In genomic region chr4:135538698-135539097, GRCh38 we compare ENCODE assay signal across 30 cellular contexts.
"Had no signal": no experiment of that assay in that cellular context is flagged by ENCODE, and none has a peak within 500 bp of the region (broad histone marks: within the 10 kb centered on the region; RNA-seq: fewer than 3 reads in every experiment).

No MANE protein-coding gene starts in this region.

- DNase-seq: activated B cell treated with CpG ODN at 0.5 μM for 24 hours; activated CD4-positive, alpha-beta memory T cell treated with anti-CD3 and anti-CD28 coated beads, Interleukin-2, amount 10 ng/mL, durations not matched to agents 7 days and 5 days; activated CD4-positive, alpha-beta T cell treated with anti-CD3 and anti-CD28 coated beads for 4 hours; activated CD4-positive, alpha-beta T cell treated with anti-CD3 and anti-CD28 coated beads, Interleukin-2, amount 10 ng/mL, durations not matched to agents 7 days and 5 days; activated CD4-positive, alpha-beta T cell treated with anti-CD3 and anti-CD28 coated beads, Interleukin-2, amount 50 U/mL, for 4 hours; activated CD8-positive, alpha-beta memory T cell treated with anti-CD3 and anti-CD28 coated beads, Interleukin-2, amount 50 U/mL, for 48 hours; activated gamma-delta T cell; activated naive CD4-positive, alpha-beta T cell; activated naive CD4-positive, alpha-beta T cell treated with anti-CD3 and anti-CD28 coated beads, Interleukin-2, amount 10 ng/mL, durations not matched to agents 7 days and 5 days; activated naive CD8-positive, alpha-beta T cell treated with anti-CD3 and anti-CD28 coated beads, Interleukin-2, amount 10 ng/mL, durations not matched to agents 7 days and 5 days; activated T-cell treated with anti-CD3 and anti-CD28 coated beads for 4 hours; activated T-cell treated with anti-CD3 and anti-CD28 coated beads, Interleukin-2, amount 50 U/mL, for 24 hours; activated T-cell treated with anti-CD3 and anti-CD28 coated beads, Interleukin-2, amount 50 U/mL, for 72 hours; central memory CD4-positive, alpha-beta T cell; cerebellar nuclear complex; colonic mucosa; effector CD8-positive, alpha-beta T cell; esophagus squamous epithelium; foreskin melanocyte; heart right ventricle; T-helper 2 cell had no signal

- H3K27ac ChIP-seq: ascending aorta, breast epithelium, cardiac muscle cell, colonic mucosa, epithelial cell of prostate, esophagus squamous epithelium, gastroesophageal sphincter, heart right ventricle, VCaP had no signal

- H3K27me3 Mint-ChIP-seq: activated B cell treated with CpG ODN at 0.5 μM for 24 hours; activated CD4-positive, alpha-beta memory T cell treated with anti-CD3 and anti-CD28 coated beads, Interleukin-2, amount 10 ng/mL, durations not matched to agents 7 days and 5 days; activated CD4-positive, alpha-beta T cell treated with anti-CD3 and anti-CD28 coated beads, Interleukin-2, amount 10 ng/mL, durations not matched to agents 7 days and 5 days; activated naive CD4-positive, alpha-beta T cell treated with anti-CD3 and anti-CD28 coated beads, Interleukin-2, amount 10 ng/mL, durations not matched to agents 7 days and 5 days; activated naive CD8-positive, alpha-beta T cell treated with anti-CD3 and anti-CD28 coated beads, Interleukin-2, amount 10 ng/mL, durations not matched to agents 7 days and 5 days; activated T-cell treated with anti-CD3 and anti-CD28 coated beads, Interleukin-2, amount 50 U/mL, for 24 hours; brain had no signal

- H3K4me1 Mint-ChIP-seq: activated B cell treated with CpG ODN at 0.5 μM for 24 hours; activated CD4-positive, alpha-beta memory T cell treated with anti-CD3 and anti-CD28 coated beads, Interleukin-2, amount 10 ng/mL, durations not matched to agents 7 days and 5 days; activated CD4-positive, alpha-beta T cell treated with anti-CD3 and anti-CD28 coated beads, Interleukin-2, amount 10 ng/mL, durations not matched to agents 7 days and 5 days; activated naive CD4-positive, alpha-beta T cell treated with anti-CD3 and anti-CD28 coated beads, Interleukin-2, amount 10 ng/mL, durations not matched to agents 7 days and 5 days; activated naive CD8-positive, alpha-beta T cell treated with anti-CD3 and anti-CD28 coated beads, Interleukin-2, amount 10 ng/mL, durations not matched to agents 7 days and 5 days; brain had no signal

- H3K36me3 ChIP-seq: ascending aorta, breast epithelium, cardiac muscle cell, colonic mucosa, esophagus squamous epithelium, gastroesophageal sphincter, heart right ventricle had no signal

- H3K9me3 ChIP-seq: ascending aorta, colonic mucosa, gastroesophageal sphincter had no signal

- ATAC-seq: activated CD4-positive, CD25-positive, alpha-beta regulatory T cell treated with anti-CD3 and anti-CD28 coated beads, Interleukin-2, amount 50 U/mL, for 24 hours; activated naive CD4-positive, alpha-beta T cell treated with anti-CD3 and anti-CD28 coated beads, Interleukin-2, amount 50 U/mL, for 72 hours; activated T-cell treated with anti-CD3 and anti-CD28 coated beads, Interleukin-2, amount 50 U/mL, for 72 hours; gastroesophageal sphincter; heart right ventricle had no signal

- H3K4me3 Mint-ChIP-seq: activated B cell treated with CpG ODN at 0.5 μM for 24 hours; activated CD4-positive, alpha-beta memory T cell treated with anti-CD3 and anti-CD28 coated beads, Interleukin-2, amount 10 ng/mL, durations not matched to agents 7 days and 5 days; activated CD4-positive, alpha-beta T cell treated with anti-CD3 and anti-CD28 coated beads, Interleukin-2, amount 10 ng/mL, durations not matched to agents 7 days and 5 days; activated naive CD4-positive, alpha-beta T cell treated with anti-CD3 and anti-CD28 coated beads, Interleukin-2, amount 10 ng/mL, durations not matched to agents 7 days and 5 days; activated naive CD8-positive, alpha-beta T cell treated with anti-CD3 and anti-CD28 coated beads, Interleukin-2, amount 10 ng/mL, durations not matched to agents 7 days and 5 days; activated T-cell treated with anti-CD3 and anti-CD28 coated beads, Interleukin-2, amount 50 U/mL, for 24 hours; activated T-cell treated with anti-CD3 and anti-CD28 coated beads, Interleukin-2, amount 50 U/mL, for 72 hours; brain had no signal

- H3K4me1 ChIP-seq: ascending aorta, breast epithelium, colonic mucosa, esophagus squamous epithelium, gastroesophageal sphincter, heart right ventricle had no signal

- H3K27ac Mint-ChIP-seq: activated B cell treated with CpG ODN at 0.5 μM for 24 hours; activated CD4-positive, alpha-beta memory T cell treated with anti-CD3 and anti-CD28 coated beads, Interleukin-2, amount 10 ng/mL, durations not matched to agents 7 days and 5 days; activated CD4-positive, alpha-beta T cell treated with anti-CD3 and anti-CD28 coated beads, Interleukin-2, amount 10 ng/mL, durations not matched to agents 7 days and 5 days; activated naive CD4-positive, alpha-beta T cell treated with anti-CD3 and anti-CD28 coated beads, Interleukin-2, amount 10 ng/mL, durations not matched to agents 7 days and 5 days; activated naive CD4-positive, alpha-beta T cell treated with anti-CD3 and anti-CD28 coated beads, Interleukin-2, amount 50 U/mL, for 72 hours; activated naive CD8-positive, alpha-beta T cell treated with anti-CD3 and anti-CD28 coated beads, Interleukin-2, amount 10 ng/mL, durations not matched to agents 7 days and 5 days; activated T-cell treated with anti-CD3 and anti-CD28 coated beads, Interleukin-2, amount 50 U/mL, for 24 hours; activated T-cell treated with anti-CD3 and anti-CD28 coated beads, Interleukin-2, amount 50 U/mL, for 72 hours; brain had no signal

- H3K27me3 ChIP-seq: ascending aorta, breast epithelium, cardiac muscle cell, colonic mucosa, esophagus squamous epithelium, gastroesophageal sphincter, heart right ventricle had no signal

- H3K36me3 Mint-ChIP-seq: activated naive CD4-positive, alpha-beta T cell treated with anti-CD3 and anti-CD28 coated beads, Interleukin-2, amount 10 ng/mL, durations not matched to agents 7 days and 5 days; activated naive CD8-positive, alpha-beta T cell treated with anti-CD3 and anti-CD28 coated beads, Interleukin-2, amount 10 ng/mL, durations not matched to agents 7 days and 5 days; brain had no signal

- H3K4me3 ChIP-seq: ascending aorta, breast epithelium, cardiac muscle cell, colonic mucosa, esophagus squamous epithelium, gastroesophageal sphincter, heart right ventricle had no signal
